Comparison of ENCODE assay signal across 2 cellular contexts in the genomic region with DNA sequence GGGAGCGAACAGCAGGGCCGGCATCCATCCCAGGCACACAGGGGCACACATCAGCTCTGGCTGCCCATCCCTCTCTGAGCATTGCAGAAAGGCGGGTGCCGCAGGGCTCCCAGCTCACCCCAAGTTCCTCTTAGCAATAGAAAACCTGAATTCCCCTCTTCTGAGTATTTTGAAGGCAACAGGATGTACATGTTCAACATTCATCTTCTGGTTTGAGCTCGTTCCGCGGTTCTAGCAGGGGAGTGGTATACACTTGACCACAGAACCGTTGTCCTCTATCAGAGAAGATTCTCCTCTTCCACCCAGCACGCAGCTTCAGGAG.
TF ChIP-seq lines count a peak whose summit lies in the region.

No MANE protein-coding gene starts in this region.

TF ChIP-seq in A549, 52 proteins besides CTCF, POLR2A, EP300 and RAD21 (continued from another document):
- no peak for TF ChIP-seq MYC (IDR thresholded peaks at IDR 0.05; ENCODE audit: borderline replicate concordance, low read length)
- TF ChIP-seq, protein P1, sequence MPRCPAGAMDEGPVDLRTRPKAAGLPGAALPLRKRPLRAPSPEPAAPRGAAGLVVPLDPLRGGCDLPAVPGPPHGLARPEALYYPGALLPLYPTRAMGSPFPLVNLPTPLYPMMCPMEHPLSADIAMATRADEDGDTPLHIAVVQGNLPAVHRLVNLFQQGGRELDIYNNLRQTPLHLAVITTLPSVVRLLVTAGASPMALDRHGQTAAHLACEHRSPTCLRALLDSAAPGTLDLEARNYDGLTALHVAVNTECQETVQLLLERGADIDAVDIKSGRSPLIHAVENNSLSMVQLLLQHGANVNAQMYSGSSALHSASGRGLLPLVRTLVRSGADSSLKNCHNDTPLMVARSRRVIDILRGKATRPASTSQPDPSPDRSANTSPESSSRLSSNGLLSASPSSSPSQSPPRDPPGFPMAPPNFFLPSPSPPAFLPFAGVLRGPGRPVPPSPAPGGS (IDR thresholded peaks at IDR 0.05), result no peak

TF ChIP-seq in SK-N-SH treated with all-trans-retinoic acid at 6 μM for 48 hours, 23 proteins besides CTCF, POLR2A, EP300 and RAD21 (continued from another document):
- no peak for TF ChIP-seq PATZ1 (CRISPR knock-in tag; IDR thresholded peaks at IDR 0.05; ENCODE audit: borderline replicate concordance)
- TF ChIP-seq TOX (CRISPR knock-in tag; IDR thresholded peaks at IDR 0.05; ENCODE audit: borderline replicate concordance), result no peak
- TF ChIP-seq ZNF565 (CRISPR knock-in tag; conservative IDR thresholded peaks at IDR 0.05; ENCODE audit: low read depth), result no peak
- TF ChIP-seq ZC3H10 (CRISPR knock-in tag; IDR thresholded peaks at IDR 0.05), result no peak
- no peak for TF ChIP-seq BACH2 (CRISPR knock-in tag; IDR thresholded peaks at IDR 0.05; ENCODE audit: borderline replicate concordance)
- no peak for TF ChIP-seq SNAI2 (CRISPR knock-in tag; IDR thresholded peaks at IDR 0.05)
- TF ChIP-seq ESRRG (CRISPR knock-in tag; IDR thresholded peaks at IDR 0.05), result no peak
- no peak for TF ChIP-seq TCF4 (CRISPR knock-in tag; IDR thresholded peaks at IDR 0.05; ENCODE audit: borderline replicate concordance)
- TF ChIP-seq ARNTL (CRISPR knock-in tag; IDR thresholded peaks at IDR 0.05; ENCODE audit: borderline replicate concordance, low read depth), result no peak
- TF ChIP-seq OSR1 (CRISPR knock-in tag; IDR thresholded peaks at IDR 0.05), result no peak
